In genomic region chr6:30617565-30618269, GRCh38 we compare ENCODE assay signal across 1 cellular context.
A peak's percentile ranks its signal among the peaks of the same experiment; 100 is the strongest.
TF ChIP-seq lines count a peak whose summit lies in the region.

Gene MRPS18B (plus strand): TSS chr6:30617840. CDS start chr6:30617866, 26 bp downstream.

TF ChIP-seq in K562, 482 proteins besides CTCF, POLR2A, EP300 and RAD21 (continued from another document and continues in another):
- TF ChIP-seq ZBTB49 (CRISPR knock-in tag; IDR thresholded peaks at IDR 0.05; ENCODE audit: borderline replicate concordance) (peak; percentile 69; the same call in 1 of the 2 replicates), ZNF174 (CRISPR knock-in tag; IDR thresholded peaks at IDR 0.05) (peak; percentile 38; the same call in 1 of the 2 replicates), LEF1 (IDR thresholded peaks at IDR 0.05) (no peak), PHF8 (IDR thresholded peaks at IDR 0.05; ENCODE audit: borderline replicate concordance, low read length) (peak; percentile 80), PML (IDR thresholded peaks at IDR 0.05; ENCODE audit: low read length) (peak; percentile 74; the same call in 1 of the 2 replicates), E2F5 (CRISPR knock-in tag; IDR thresholded peaks at IDR 0.05) (0 out of 2 replicates have a peak, but pooled peaks have one; percentile 76), RHOXF2B (CRISPR knock-in tag; conservative IDR thresholded peaks at IDR 0.05) (peak; percentile 23; the same call in 1 of the 2 replicates), TAF15 (IDR thresholded peaks at IDR 0.05; ENCODE audit: low read depth, low read length) (no peak), FOXK2 (conservative IDR thresholded peaks at IDR 0.05 in 1 of 2, IDR thresholded peaks at IDR 0.05 in 1 of 2; ENCODE audit: low read depth in 2 of 2) (peak; percentile 77 to 86), NFIC (IDR thresholded peaks at IDR 0.05) (peak; percentile 48; the same call in 1 of the 2 replicates), PATZ1 (CRISPR knock-in tag; IDR thresholded peaks at IDR 0.05; ENCODE audit: borderline replicate concordance) (no peak), NR2C2 (CRISPR knock-in tag; IDR thresholded peaks at IDR 0.05) (peak; percentile 71), NR2C2 (tag; IDR thresholded peaks at IDR 0.05) (peak; percentile 91), E2F3 (CRISPR knock-in tag; IDR thresholded peaks at IDR 0.05) (peak; percentile 86), ARID3A (IDR thresholded peaks at IDR 0.05; ENCODE audit: borderline replicate concordance, low read depth, low read length) (peak; percentile 70; the same call in 1 of the 2 replicates), CHD2 (IDR thresholded peaks at IDR 0.05; ENCODE audit: low read depth, low read length) (no peak), ZFP36 (IDR thresholded peaks at IDR 0.05; ENCODE audit: low read depth, low read length, partially characterized antibody) (no peak), HOMEZ (CRISPR knock-in tag; IDR thresholded peaks at IDR 0.05) (0 out of 2 replicates have a peak, but pooled peaks have one; percentile 15), HDAC1 (IDR thresholded peaks at IDR 0.05) (peak; percentile 23 to 100; a peak in 2 of 4 replicates), ZBED1 (IDR thresholded peaks at IDR 0.05) (0 out of 2 replicates have a peak, but pooled peaks have one; percentile 20), MAFF (IDR thresholded peaks at IDR 0.05; ENCODE audit: low read length) (peak; percentile 6; the same call in 1 of the 2 replicates), CBX1 (IDR thresholded peaks at IDR 0.05; ENCODE audit: low read depth) (no peak), HNRNPUL1 (IDR thresholded peaks at IDR 0.05; ENCODE audit: low read length) (0 out of 2 replicates have a peak, but pooled peaks have one; percentile 26), C11orf30 (IDR thresholded peaks at IDR 0.05; ENCODE audit: low read depth) (peak; percentile 83), KDM4B (IDR thresholded peaks at IDR 0.05; ENCODE audit: borderline replicate concordance in 2 of 2, low read depth in 1 of 2) (peak in 1 of 2 experiments; percentile 50; a peak in 1 of 4 replicates), SMARCE1 (IDR thresholded peaks at IDR 0.05) (peak; percentile 11; the same call in 1 of the 2 replicates), ZNF586 (CRISPR knock-in tag; conservative IDR thresholded peaks at IDR 0.05) (no peak), MCM3 (IDR thresholded peaks at IDR 0.05) (no peak), CEBPG (CRISPR knock-in tag; IDR thresholded peaks at IDR 0.05) (peak; percentile 90), CEBPG (tag; conservative IDR thresholded peaks at IDR 0.05 in 1 of 2, IDR thresholded peaks at IDR 0.05 in 1 of 2) (peak in 1 of 2 experiments; percentile 71; a peak in 2 of 4 replicates), MAZ (CRISPR knock-in tag; conservative IDR thresholded peaks at IDR 0.05 in 1 of 2, IDR thresholded peaks at IDR 0.05 in 1 of 2) (peak in 1 of 2 experiments; percentile 62), CEBPB (tag; IDR thresholded peaks at IDR 0.05) (peak; percentile 79), NRF1 (conservative IDR thresholded peaks at IDR 0.05 in 1 of 2, IDR thresholded peaks at IDR 0.05 in 1 of 2) (peak; percentile 99 to 100), FOS (IDR thresholded peaks at IDR 0.05; ENCODE audit: extremely low read depth, insufficient read length) (no peak), ATF7 (IDR thresholded peaks at IDR 0.05) (peak; percentile 94), TAL1 (IDR thresholded peaks at IDR 0.05) (no peak), ZNF140 (CRISPR knock-in tag; IDR thresholded peaks at IDR 0.05) (no peak), BRF1 (IDR thresholded peaks at IDR 0.05; ENCODE audit: borderline replicate concordance, extremely low read depth, insufficient read length) (no peak), HDAC3 (IDR thresholded peaks at IDR 0.05; ENCODE audit: borderline replicate concordance, partially characterized antibody) (peak; percentile 51), GABPA (tag; conservative IDR thresholded peaks at IDR 0.05; ENCODE audit: low read depth) (peak; percentile 98), ETV5 (CRISPR knock-in tag; IDR thresholded peaks at IDR 0.05; ENCODE audit: low read depth) (peak; percentile 88), FOXM1 (IDR thresholded peaks at IDR 0.05; ENCODE audit: low read depth) (peak; percentile 25; the same call in 1 of the 2 replicates), FOXM1 (CRISPR knock-in tag; IDR thresholded peaks at IDR 0.05; ENCODE audit: low read depth) (no peak), KDM5B (IDR thresholded peaks at IDR 0.05; ENCODE audit: insufficient replicate concordance, low read depth, low read length) (peak; percentile 79), POLR2G (IDR thresholded peaks at IDR 0.05; ENCODE audit: low read depth, low read length) (peak; percentile 16), MBD2 (IDR thresholded peaks at IDR 0.05; ENCODE audit: borderline replicate concordance, low read depth) (peak; percentile 21; the same call in 1 of the 2 replicates), ELF1 (tag; IDR thresholded peaks at IDR 0.05) (peak; percentile 97), SPI1 (IDR thresholded peaks at IDR 0.05; ENCODE audit: borderline replicate concordance, low read depth, low read length) (no peak), PBX2 (CRISPR knock-in tag; IDR thresholded peaks at IDR 0.05; ENCODE audit: low read depth) (no peak), PBX2 (tag; conservative IDR thresholded peaks at IDR 0.05; ENCODE audit: low read depth) (0 out of 2 replicates have a peak, but pooled peaks have one; percentile 7), DMBX1 (CRISPR knock-in tag; IDR thresholded peaks at IDR 0.05; ENCODE audit: borderline replicate concordance) (0 out of 2 replicates have a peak, but pooled peaks have one; percentile 13), HLTF (IDR thresholded peaks at IDR 0.05) (peak; percentile 73; the same call in 1 of the 2 replicates), RAD51 (IDR thresholded peaks at IDR 0.05; ENCODE audit: borderline replicate concordance, low read depth) (no peak; the same call in 1 of the 2 replicates), PHF20 (IDR thresholded peaks at IDR 0.05; ENCODE audit: partially characterized antibody) (peak; percentile 92), HDAC2 (IDR thresholded peaks at IDR 0.05) (peak; percentile 99), ZNF583 (CRISPR knock-in tag; IDR thresholded peaks at IDR 0.05) (peak; percentile 73), NBN (IDR thresholded peaks at IDR 0.05; ENCODE audit: low read depth) (peak; percentile 77), NR4A1 (CRISPR knock-in tag; IDR thresholded peaks at IDR 0.05) (no peak), NR4A1 (tag; IDR thresholded peaks at IDR 0.05) (peak; percentile 37), GATA2 (CRISPR knock-in tag; IDR thresholded peaks at IDR 0.05) (no peak)
